Comparison of ENCODE assay signal across 24 cellular contexts in genomic region chr3:145780301-145780700, GRCh38.
"Had no signal": no experiment of that assay in that cellular context is flagged by ENCODE, and none has a peak within 500 bp of the region (broad histone marks: within the 10 kb centered on the region; RNA-seq: fewer than 3 reads in every experiment).

No MANE protein-coding gene starts in this region.

- H3K4me2 ChIP-seq: PC-9 had no signal

- H3K27ac ChIP-seq: HL-60, PC-9, Peyer's patch, SJCRH30 had no signal

- H3K36me3 ChIP-seq: MG63, Peyer's patch, SJCRH30 had no signal

- H3K27me3 ChIP-seq: MG63, Peyer's patch, SJCRH30 had no signal

- H3K4me1 ChIP-seq: Peyer's patch, SJCRH30 had no signal

- H3K9me3 ChIP-seq: MG63, Peyer's patch, SJCRH30 had no signal

- DNase-seq: KBM-7, MG63, NCI-H1092, NCI-H1105 treated with DMSO at 0.1 percent for 48 hours, NCI-H1417 treated with DMSO at 0.1 percent for 48 hours, NCI-H146, NCI-H1694 treated with DMSO at 0.1 percent for 48 hours, NCI-H1930, NCI-H2081, NCI-H2107, NCI-H226, NCI-H446, NCI-H510A, NCI-H524 treated with DMSO at 0.1 percent for 48 hours, NCI-H69, NCI-H774, OCI-M1, PC-9, Peyer's patch, SHP77 treated with DMSO at 0.1 percent for 48 hours, SJCRH30 had no signal

- ATAC-seq: Right ventricle myocardium inferior, SK-N-SH treated with all-trans-retinoic acid at 6 μM for 48 hours had no signal

- H2AFZ ChIP-seq: PC-9 had no signal

- H3K4me3 ChIP-seq: MG63, PC-9, Peyer's patch, SJCRH30 had no signal
